26 cellular contexts compared by ENCODE assay signal in genomic region chr16:52450906-52451305, GRCh38.
"Had no signal": no experiment of that assay in that cellular context is flagged by ENCODE, and none has a peak within 500 bp of the region (broad histone marks: within the 10 kb centered on the region; RNA-seq: fewer than 3 reads in every experiment).

No MANE protein-coding gene starts in this region.

- H3K27ac ChIP-seq: colonic mucosa, esophagus muscularis mucosa, heart left ventricle, hepatocyte, left lung, neutrophil, parathyroid adenoma, spleen, testis, tibial artery had no signal

- H3K36me3 ChIP-seq: colonic mucosa, esophagus muscularis mucosa, heart left ventricle, left lung, neutrophil, spleen, tibial artery had no signal

- H3K9me3 ChIP-seq: colonic mucosa, esophagus muscularis mucosa, left lung, mucosa of descending colon, neutrophil, testis, tibial artery had no signal

- H3K4me2 ChIP-seq: hepatocyte had no signal

- H3K4me1 Mint-ChIP-seq: naive B cell; stimulated activated memory B cell treated with anti-CD40 and anti-IgM and Interleukin-4, amounts not matched to agents 10 μg/mL and 1 μg/mL and 100 μg/mL, for 72 hours had no signal

- H3K9ac ChIP-seq: parathyroid adenoma had no signal

- H3K36me3 Mint-ChIP-seq: naive B cell; natural killer cell treated with Interleukin-12 subunit alpha and Interleukin-12 subunit beta and Interleukin-15 and Interleukin-18, amount 100 ng/mL, for 72 hours; stimulated activated memory B cell treated with anti-CD40 and anti-IgM and Interleukin-4, amounts not matched to agents 10 μg/mL and 1 μg/mL and 100 μg/mL, for 72 hours had no signal

- H3K79me2 ChIP-seq: hepatocyte, parathyroid adenoma had no signal

- H3K27ac Mint-ChIP-seq: dendritic cell treated with granulocyte-macrophage colony-stimulating factor and Interleukin-4, amounts not matched to agents 40 ng/mL and 50 ng/mL, for 4 days; endodermal cell; mesothelial cell of epicardium; naive B cell; natural killer cell treated with Interleukin-12 subunit alpha and Interleukin-12 subunit beta and Interleukin-15 and Interleukin-18, amount 100 ng/mL, for 72 hours; stimulated activated memory B cell treated with anti-CD40 and anti-IgM and Interleukin-4, amounts not matched to agents 10 μg/mL and 1 μg/mL and 100 μg/mL, for 72 hours; type B pancreatic cell had no signal

- H3K4me3 Mint-ChIP-seq: dendritic cell treated with granulocyte-macrophage colony-stimulating factor and Interleukin-4, amounts not matched to agents 40 ng/mL and 50 ng/mL, for 4 days; endodermal cell; mesothelial cell of epicardium; naive B cell; natural killer cell treated with Interleukin-12 subunit alpha and Interleukin-12 subunit beta and Interleukin-15 and Interleukin-18, amount 100 ng/mL, for 72 hours; neural crest cell; stimulated activated memory B cell treated with anti-CD40 and anti-IgM and Interleukin-4, amounts not matched to agents 10 μg/mL and 1 μg/mL and 100 μg/mL, for 72 hours; type B pancreatic cell had no signal

- H3K4me1 ChIP-seq: colonic mucosa, heart left ventricle, left lung, parathyroid adenoma, spleen, testis, tibial artery had no signal

- H3K27me3 Mint-ChIP-seq: dendritic cell treated with granulocyte-macrophage colony-stimulating factor and Interleukin-4, amounts not matched to agents 40 ng/mL and 50 ng/mL, for 4 days; natural killer cell treated with Interleukin-12 subunit alpha and Interleukin-12 subunit beta and Interleukin-15 and Interleukin-18, amount 100 ng/mL, for 72 hours; progenitor cell of endocrine pancreas; stimulated activated memory B cell treated with anti-CD40 and anti-IgM and Interleukin-4, amounts not matched to agents 10 μg/mL and 1 μg/mL and 100 μg/mL, for 72 hours had no signal

- DNase-seq: colonic mucosa; effector CD8-positive, alpha-beta T cell; endodermal cell; heart left ventricle; left cardiac atrium; mesenchymal stem cell; mucosa of descending colon; naive B cell; spleen; stimulated activated CD4-positive, alpha-beta T cell treated with anti-CD3 and anti-CD28 coated beads, Interleukin-4, amount 100 ng/mL, for 4 hours; stimulated activated naive CD8-positive, alpha-beta T cell treated with anti-CD3 and anti-CD28 coated beads, Interleukin-15, Interleukin-2, amounts not matched to agents 100 U/mL and 50 U/mL, for 24 hours; substantia nigra; testis; tibial artery had no signal

- H3K9me3 Mint-ChIP-seq: endodermal cell; stimulated activated memory B cell treated with anti-CD40 and anti-IgM and Interleukin-4, amounts not matched to agents 10 μg/mL and 1 μg/mL and 100 μg/mL, for 72 hours; type B pancreatic cell had no signal

- H3K27me3 ChIP-seq: colonic mucosa, esophagus muscularis mucosa, heart left ventricle, hepatocyte, left lung, neutrophil, spleen, testis, tibial artery had no signal

- H2AFZ ChIP-seq: hepatocyte, parathyroid adenoma had no signal

- H3K4me3 ChIP-seq: colonic mucosa, esophagus muscularis mucosa, heart left ventricle, hepatocyte, left lung, mucosa of descending colon, spleen, testis, tibial artery had no signal
